In genomic region chr5:151659001-151659754, GRCh38 we compare ENCODE assay signal across 1 cellular context.
TF ChIP-seq lines count a peak whose summit lies in the region.

No MANE protein-coding gene starts in this region.

TF ChIP-seq in GM12878, 131 proteins besides CTCF, POLR2A, EP300 and RAD21 (continued from another document):
- no peak for TF ChIP-seq REST (IDR thresholded peaks at IDR 0.05; ENCODE audit: low read depth, low read length)
- 0 out of 2 replicates have a peak, but pooled peaks have one; percentile 57 for TF ChIP-seq ZNF24 (IDR thresholded peaks at IDR 0.05)
- 0 out of 2 replicates have a peak, but pooled peaks have one; percentile 32 for TF ChIP-seq IKZF1 (conservative IDR thresholded peaks at IDR 0.05)
- TF ChIP-seq RFX5 (IDR thresholded peaks at IDR 0.05; ENCODE audit: low read depth, low read length) = no peak
- no peak for TF ChIP-seq PRDM15 (CRISPR knock-in tag; IDR thresholded peaks at IDR 0.05)
- no peak for TF ChIP-seq USF1 (IDR thresholded peaks at IDR 0.05; ENCODE audit: borderline replicate concordance, extremely low read length, insufficient read depth, low read depth, low read length)
- no peak for TF ChIP-seq BACH1 (IDR thresholded peaks at IDR 0.05; ENCODE audit: borderline replicate concordance)
- TF ChIP-seq NFXL1 (IDR thresholded peaks at IDR 0.05; ENCODE audit: borderline replicate concordance) = no peak
- 0 out of 2 replicates have a peak, but pooled peaks have one; percentile 62 for TF ChIP-seq ZNF592 (IDR thresholded peaks at IDR 0.05)
- 0 out of 2 replicates have a peak, but pooled peaks have one; percentile 76 for TF ChIP-seq SMARCA5 (IDR thresholded peaks at IDR 0.05)
- no peak for TF ChIP-seq CREB1 (IDR thresholded peaks at IDR 0.05; ENCODE audit: low read depth)
- TF ChIP-seq TCF12 (IDR thresholded peaks at IDR 0.05; ENCODE audit: low read depth, low read length) = 0 out of 2 replicates have a peak, but pooled peaks have one; percentile 16
- TF ChIP-seq ZNF687 (IDR thresholded peaks at IDR 0.05) = 0 out of 2 replicates have a peak, but pooled peaks have one; percentile 29
- no peak for TF ChIP-seq NFIC (IDR thresholded peaks at IDR 0.05; ENCODE audit: low read depth, low read length)
- no peak for TF ChIP-seq BCLAF1 (IDR thresholded peaks at IDR 0.05)
- 0 out of 4 replicates have a peak, but pooled peaks of 1 of the 2 experiments have one; percentile 29 for TF ChIP-seq IKZF2 (IDR thresholded peaks at IDR 0.05)
- TF ChIP-seq SKIL (IDR thresholded peaks at IDR 0.05; ENCODE audit: low read depth, poor library complexity, severe bottlenecking) = peak; percentile 34
- no peak for TF ChIP-seq ZZZ3 (IDR thresholded peaks at IDR 0.05; ENCODE audit: control insufficient read depth, insufficient read length, low read depth)
- TF ChIP-seq YY1 (IDR thresholded peaks at IDR 0.05; ENCODE audit: low read depth, low read length) = peak; percentile 86
- TF ChIP-seq SIN3A (IDR thresholded peaks at IDR 0.05; ENCODE audit: low read depth, low read length) = no peak
